Comparison of ENCODE assay signal across 12 cellular contexts in genomic region chr4:153513596-153513995, GRCh38. TPM values are rescaled to one million over a fixed set of nuclear protein-coding genes. Genes with fewer than 3 reads are reported as not detected.
A peak's percentile ranks its signal among the peaks of the same experiment; 100 is the strongest.
DNase-seq lines count a peak whose midpoint lies in the region; ATAC-seq and TF ChIP-seq lines count a peak whose summit lies in the region.
"Had no signal": no experiment of that assay in that cellular context is flagged by ENCODE, and none has a peak within 500 bp of the region (broad histone marks: within the 10 kb centered on the region; RNA-seq: fewer than 3 reads in every experiment).

No MANE protein-coding gene starts in this region.

- H2BK12ac ChIP-seq in H9 (ENCODE audit: insufficient read length, low read depth, low read length) = no peak overlapping the region

- no peak overlapping the region for H3K9ac ChIP-seq in H9 (ENCODE audit: extremely low read depth, insufficient read length, low read length)

- H3K4me2 ChIP-seq in DOHH2 (ENCODE audit: low read length) = peak overlapping the region; percentile 41
- no peak overlapping the region for H3K4me2 ChIP-seq in H9 (ENCODE audit: insufficient read depth, insufficient read length, low read length)

- H3K23ac ChIP-seq in H9 (ENCODE audit: insufficient read length, low read depth, low read length) = no peak overlapping the region

- H3K56ac ChIP-seq in H9 (ENCODE audit: insufficient read length, low read depth, low read length) = no peak overlapping the region

- ATAC-seq in omental fat pad (ENCODE audit: low FRiP score) = peak; percentile 53

- peaks cover 2 to 3% of the 10 kb centered on the region in 2 experiments; a peak in 2 of 5 replicates for H3K9me3 Mint-ChIP-seq in H9

- no peak overlapping the region for H2BK120ac ChIP-seq in H9 (ENCODE audit: low read depth, low read length, poor library complexity, severe bottlenecking)

- intact Hi-C loops in lower leg skin (cut with DNase I; ENCODE audit: low total_unique reads) = no loop called here

- TF ChIP-seq POLR2A in lower leg skin (IDR thresholded peaks at IDR 0.05) = no peak

- H3K4me1 ChIP-seq in DOHH2 (ENCODE audit: control insufficient read depth, low read length) = peaks cover 98% of the 10 kb centered on the region
- H3K4me1 ChIP-seq in H9 (ENCODE audit: insufficient read depth, low read length) = peaks cover 9% of the 10 kb centered on the region; the same call in 1 of the 2 replicates

- H4K91ac ChIP-seq in H9 (ENCODE audit: insufficient read length, low read depth, low read length) = no peak overlapping the region

- H3K79me2 ChIP-seq in DOHH2 (ENCODE audit: control insufficient read depth, low read length) = peaks cover 100% of the 10 kb centered on the region
- no peaks in the 10 kb centered on the region for H3K79me2 ChIP-seq in H9 (ENCODE audit: insufficient read depth, low read length)

- H2AFZ ChIP-seq in H9 (ENCODE audit: low read length) = no peak overlapping the region

- no peak overlapping the region for H3K4me3 ChIP-seq in DOHH2 (ENCODE audit: low read length)
- H3K4me3 ChIP-seq in lower leg skin (ENCODE audit: low read depth, poor library complexity, severe bottlenecking) = no peak overlapping the region
- H3K4me3 ChIP-seq: vagina had no signal

- H3K9me3 ChIP-seq in DOHH2 (ENCODE audit: control insufficient read depth, insufficient read depth, low read length) (no peaks in the 10 kb centered on the region), H9 (ENCODE audit: control insufficient read depth, low read depth, low read length) (no peaks in the 10 kb centered on the region)
- H3K9me3 ChIP-seq: vagina had no signal

- 0 out of 2 replicates have a peak overlapping the region, but pooled peaks have one; percentile 3 for H3K27ac ChIP-seq in DOHH2 (ENCODE audit: low read depth, low read length)
- no peak overlapping the region for H3K27ac ChIP-seq in H9 (ENCODE audit: insufficient read length, low read depth, low read length)
- H3K27ac ChIP-seq: vagina had no signal

- H3K4me1 Mint-ChIP-seq in H9 = peaks cover 28 to 32% of the 10 kb centered on the region in 2 experiments

- H2AK5ac ChIP-seq in H9 (ENCODE audit: insufficient read length, low read length) = no peak overlapping the region

- H3K27ac Mint-ChIP-seq in H9 = no peak overlapping the region

- no peak overlapping the region for H4K5ac ChIP-seq in H9 (ENCODE audit: insufficient read length, low read depth, low read length)

- peaks cover 46% of the 10 kb centered on the region for H4K20me1 ChIP-seq in DOHH2 (ENCODE audit: control insufficient read depth, insufficient read depth, low read depth, low read length)
- no peaks in the 10 kb centered on the region for H4K20me1 ChIP-seq in H9 (ENCODE audit: control insufficient read depth, insufficient read depth, insufficient read length)

- peaks cover 8 to 14% (median 13%) of the 10 kb centered on the region in 3 experiments for H3K36me3 Mint-ChIP-seq in H9 (ENCODE audit: insufficient read depth in 1 of 3, low read depth in 3 of 3)

- H2BK5ac ChIP-seq in H9 (ENCODE audit: insufficient read length, low read length) = no peak overlapping the region

- peak; percentile 51 for DNase-seq in LHCN-M2 (ENCODE audit: low read depth)
- peak; percentile 56 for DNase-seq in dermis blood vessel endothelial cell
- no peak for DNase-seq in omental fat pad (ENCODE audit: low spot score)
- no peak for DNase-seq in stimulated activated CD4-positive, alpha-beta T cell treated with anti-CD3 and anti-CD28 coated beads, Interleukin-4, amount 100 ng/mL, for 24 hours
- no peak for DNase-seq in H4 (ENCODE audit: low spot score)
- DNase-seq in H9 = no peak
- no peak for DNase-seq in lower leg skin (ENCODE audit: low spot score in 2 of 2)
- DNase-seq: activated CD4-positive, alpha-beta T cell treated with anti-CD3 and anti-CD28 coated beads for 4 hours; cortex of kidney; Karpas-422 had no signal

- H3F3A ChIP-seq in DOHH2 (ENCODE audit: control insufficient read depth, insufficient read depth) = peaks cover 69% of the 10 kb centered on the region

- no peaks in the 10 kb centered on the region for H3K79me1 ChIP-seq in H9 (ENCODE audit: insufficient read depth, low read depth, low read length, poor library complexity, severe bottlenecking)

- no peaks in the 10 kb centered on the region for H3K9me2 ChIP-seq in DOHH2 (replicated peaks; ENCODE audit: control insufficient read depth, low read length)

- no peaks in the 10 kb centered on the region for H3K23me2 ChIP-seq in H9 (ENCODE audit: insufficient read length, low read depth, low read length, poor library complexity, severe bottlenecking)

- peaks cover 97% of the 10 kb centered on the region for H3K36me3 ChIP-seq in DOHH2 (ENCODE audit: control insufficient read depth, low read length)
- H3K36me3 ChIP-seq: vagina had no signal

- H2BK20ac ChIP-seq in H9 (ENCODE audit: low read depth, low read length, poor library complexity, severe bottlenecking) = no peak overlapping the region

- no peaks in the 10 kb centered on the region for H3K27me3 ChIP-seq in DOHH2 (ENCODE audit: control insufficient read depth, low read length)
- no peaks in the 10 kb centered on the region for H3K27me3 ChIP-seq in H9 (ENCODE audit: insufficient read depth, low read length)
- H3K27me3 ChIP-seq: vagina had no signal

- H3K14ac ChIP-seq in H9 (ENCODE audit: insufficient read depth, low read length) = no peak overlapping the region

- no peak overlapping the region for H3K18ac ChIP-seq in H9 (ENCODE audit: insufficient read length, low read depth, low read length)

- H3K4me3 Mint-ChIP-seq in H9 = no peak overlapping the region

- H3K4ac ChIP-seq in H9 (ENCODE audit: low read depth, low read length) = no peak overlapping the region

- no peak overlapping the region for H4K8ac ChIP-seq in H9 (replicated peaks; ENCODE audit: insufficient read length, low read depth, low read length)

- no peaks in the 10 kb centered on the region for H3K27me3 Mint-ChIP-seq in H9 (ENCODE audit: low read depth)

- H2BK15ac ChIP-seq in H9 (ENCODE audit: low read depth, low read length) = no peak overlapping the region

- WGBS in H9 (ENCODE audit: extremely low coverage, insufficient read length, low lambda C conversion rate) = no CpG with 5 or more reads among the region's 1 CpG
- WGBS in lower leg skin, 2 donors = 19 to 35% methylated on average over 1 of the region's 1 CpG

- TF ChIP-seq CTCF in DOHH2 (IDR thresholded peaks at IDR 0.05; ENCODE audit: low read depth, low read length, poor library complexity, severe bottlenecking) = no peak
- TF ChIP-seq CTCF in omental fat pad (IDR thresholded peaks at IDR 0.05) = no peak
- no peak for TF ChIP-seq CTCF in H9 (conservative IDR thresholded peaks at IDR 0.05)
- no peak for TF ChIP-seq CTCF in lower leg skin (IDR thresholded peaks at IDR 0.05)

- no peak overlapping the region for H3T11ph ChIP-seq in H9 (ENCODE audit: low read length)

RNA-seq across cellular contexts. Expression of gene TMEM131L, which starts 47.4 kb away (rescaled TPM):
- total RNA-seq in LHCN-M2 (2014; rRNA removed) (6.8 and 7.2 TPM in 2 replicates), dermis blood vessel endothelial cell (16.2 and 25.3 TPM in 2 replicates), omental fat pad (10 to 100 TPM; 17.7 to 43.9 (median 24.8) TPM), H9 (2021) (14.6 and 15.9 TPM in 2 replicates), lower leg skin (10 to 100 TPM in 3 of 4 donors, 1 to 10 TPM in 1; 8.3 to 15.9 (median 12.1) TPM)
- 3.1 TPM for polyA plus RNA-seq in LHCN-M2 (2012)
- 13.5 and 14.2 TPM in 2 replicates for total RNA-seq in H4 (2014; rRNA removed; shearing (Covaris generic))

Comparison
In these comparisons a context has a peak if more than half of its experiments do, and no peak if none do; other contexts are left out.
1. DNase-seq: peak in LHCN-M2 (single experiment) and dermis blood vessel endothelial cell (single experiment); none in omental fat pad (single experiment), stimulated activated CD4-positive, alpha-beta T cell treated with anti-CD3 and anti-CD28 coated beads, Interleukin-4, amount 100 ng/mL, for 24 hours (single experiment), H4 (single experiment), H9 (single experiment) and lower leg skin (0 of 2).